In genomic region chrX:155028749-155029360, GRCh38 we compare ENCODE assay signal across 9 cellular contexts. TPM values are rescaled to one million over a fixed set of nuclear protein-coding genes. Genes with fewer than 3 reads are reported as not detected.
DNase-seq lines count a peak whose midpoint lies in the region; ATAC-seq and TF ChIP-seq lines count a peak whose summit lies in the region.
"Had no signal": no experiment of that assay in that cellular context is flagged by ENCODE, and none has a peak within 500 bp of the region (broad histone marks: within the 10 kb centered on the region; RNA-seq: fewer than 3 reads in every experiment).

No MANE protein-coding gene starts in this region.

- peak overlapping the region; percentile 38 for H3K4me3 Mint-ChIP-seq in activated naive CD4-positive, alpha-beta T cell treated with anti-CD3 and anti-CD28 coated beads for 36 hours
- H3K4me3 Mint-ChIP-seq in WTC11 = peak overlapping the region; percentile 10; the same call in 1 of the 2 replicates

- intact Hi-C loops in activated naive CD4-positive, alpha-beta T cell treated with anti-CD3 and anti-CD28 coated beads for 36 hours (cut with micrococcal nuclease) = no loop called here

- no peak overlapping the region for H3K4me3 ChIP-seq in fibroblast of the aortic adventitia (ENCODE audit: low read depth, low read length)

- no peaks in the 10 kb centered on the region for H3K27me3 Mint-ChIP-seq in activated naive CD4-positive, alpha-beta T cell treated with anti-CD3 and anti-CD28 coated beads for 36 hours (ENCODE audit: low read depth)
- H3K27me3 Mint-ChIP-seq in WTC11 (ENCODE audit: low read depth) = no peaks in the 10 kb centered on the region

- no peak for ATAC-seq in WTC11

- POLR2A ChIA-PET in WTC11 (lab: Charles Lee) = no interaction called here

- no peak for DNase-seq in activated naive CD4-positive, alpha-beta T cell treated with anti-CD3 and anti-CD28 coated beads for 36 hours
- no peak for DNase-seq in activated naive CD4-positive, alpha-beta T cell (lab: John Stamatoyannopoulos, UW)
- DNase-seq in WTC11 (ENCODE audit: low spot score) (no peak), fibroblast of the aortic adventitia (ENCODE audit: low read depth) (peak; percentile 51), stromal cell of bone marrow (ENCODE audit: low read depth) (peak; percentile 22), HuH-7 (ENCODE audit: low spot score) (no peak), DMS114 treated with DMSO at 0.1 percent for 48 hours (lab: John Stamatoyannopoulos, UW; ENCODE audit: unreplicated experiment) (no peak), NCI-H2081 treated with DMSO at 0.1 percent for 48 hours (lab: John Stamatoyannopoulos, UW) (no peak)
- DNase-seq: stimulated activated CD4-positive, alpha-beta T cell treated with anti-CD3 and anti-CD28 coated beads, Interleukin-4, amount 100 ng/mL, for 1 hour had no signal

- H3K9me3 Mint-ChIP-seq in activated naive CD4-positive, alpha-beta T cell treated with anti-CD3 and anti-CD28 coated beads for 36 hours = no peaks in the 10 kb centered on the region
- no peaks in the 10 kb centered on the region for H3K9me3 Mint-ChIP-seq in WTC11

- CTCF ChIA-PET in activated naive CD4-positive, alpha-beta T cell treated with anti-CD3 and anti-CD28 coated beads for 36 hours (lab: Charles Lee) = interaction anchor here (1.1 kb wide), 1 partner anchor 28 kb away, joined by 3 read pairs; no protein-coding TSS in a partner anchor
- CTCF ChIA-PET in WTC11 (lab: Charles Lee) = interaction anchor here (0.7 to 1.0 kb wide), 2 partner anchors 20 to 58 kb away, joined by 3 to 4 read pairs; no protein-coding TSS in a partner anchor

- peak overlapping the region; percentile 93 for H3K27ac Mint-ChIP-seq in activated naive CD4-positive, alpha-beta T cell treated with anti-CD3 and anti-CD28 coated beads for 36 hours
- H3K27ac Mint-ChIP-seq in WTC11 = peak overlapping the region; percentile 40; the same call in 1 of the 2 replicates

- TF ChIP-seq CTCF in WTC11 (IDR thresholded peaks at IDR 0.05) (no peak), fibroblast of the aortic adventitia (IDR thresholded peaks at IDR 0.05; ENCODE audit: insufficient read depth, low read length) (no peak)

- peaks cover 25% of the 10 kb centered on the region for H3K4me1 Mint-ChIP-seq in activated naive CD4-positive, alpha-beta T cell treated with anti-CD3 and anti-CD28 coated beads for 36 hours (ENCODE audit: low read depth)
- peaks cover 5% of the 10 kb centered on the region; the same call in 1 of the 2 replicates for H3K4me1 Mint-ChIP-seq in WTC11

- no peaks in the 10 kb centered on the region for H3K36me3 Mint-ChIP-seq in activated naive CD4-positive, alpha-beta T cell treated with anti-CD3 and anti-CD28 coated beads for 36 hours (ENCODE audit: low read depth)
- no peaks in the 10 kb centered on the region for H3K36me3 Mint-ChIP-seq in WTC11

TF ChIP-seq in WTC11, 78 proteins besides CTCF, POLR2A, EP300 and RAD21:
- no peak for TF ChIP-seq NR3C1 (CRISPR knock-in tag; conservative IDR thresholded peaks at IDR 0.05; ENCODE audit: low read depth)
- TF ChIP-seq ATF3 (CRISPR knock-in tag; conservative IDR thresholded peaks at IDR 0.05) = no peak
TF ChIP-seq in WTC11: peak in this region for 0.

RNA-seq across cellular contexts. Expression of gene FUNDC2, which starts 2.2 kb away (rescaled TPM):
- 10 to 100 TPM; 94.3 to 95.5 TPM for total RNA-seq in activated naive CD4-positive, alpha-beta T cell treated with anti-CD3 and anti-CD28 coated beads for 36 hours
- total RNA-seq in WTC11 (2021) (60.7 to 79.5 TPM (median 73.8 TPM) in 3 replicates), fibroblast of the aortic adventitia (ENCODE audit: low replicate concordance) (61.5 and 143 TPM in 2 replicates)

RNA-seq across cellular contexts. Expression of gene F8, which starts 6.3 kb away (rescaled TPM):
- total RNA-seq in activated naive CD4-positive, alpha-beta T cell treated with anti-CD3 and anti-CD28 coated beads for 36 hours = 1 to 10 TPM; 4.1 to 4.6 TPM
- total RNA-seq in WTC11 (2021) (1.6 to 2.6 TPM (median 2.2 TPM) in 3 replicates), fibroblast of the aortic adventitia (ENCODE audit: low replicate concordance) (6.4 and 7.8 TPM in 2 replicates)

RNA-seq across cellular contexts. Expression of gene CMC4, which starts 42.1 kb away (rescaled TPM):
- total RNA-seq in activated naive CD4-positive, alpha-beta T cell treated with anti-CD3 and anti-CD28 coated beads for 36 hours = 1 to 10 TPM; 5.8 to 7.7 TPM
- total RNA-seq in WTC11 (2021) (3.0 to 6.4 TPM (median 5.9 TPM) in 3 replicates), fibroblast of the aortic adventitia (ENCODE audit: low replicate concordance) (15.0 and 15.3 TPM in 2 replicates)

RNA-seq across cellular contexts. Expression of gene MTCP1, which starts 42.1 kb away (rescaled TPM):
- total RNA-seq in activated naive CD4-positive, alpha-beta T cell treated with anti-CD3 and anti-CD28 coated beads for 36 hours = 10 to 100 TPM; 15.0 to 19.3 TPM
- total RNA-seq in WTC11 (2021) = 8.6 to 12.8 TPM (median 10.1 TPM) in 3 replicates
- 1.6 TPM in 2 replicates for total RNA-seq in fibroblast of the aortic adventitia (ENCODE audit: low replicate concordance)

RNA-seq across cellular contexts. Expression of gene BRCC3, which starts 42.5 kb away (rescaled TPM):
- total RNA-seq in activated naive CD4-positive, alpha-beta T cell treated with anti-CD3 and anti-CD28 coated beads for 36 hours = 10 to 100 TPM; 15.4 to 17.9 TPM
- total RNA-seq in WTC11 (2021) (18.5 to 19.6 TPM (median 19.4 TPM) in 3 replicates), fibroblast of the aortic adventitia (ENCODE audit: low replicate concordance) (8.5 and 17.4 TPM in 2 replicates)

Comparison
In these comparisons a context has a peak if more than half of its experiments do, and no peak if none do; other contexts are left out.
1. DNase-seq: peak in fibroblast of the aortic adventitia (single experiment) and stromal cell of bone marrow (single experiment); none in activated naive CD4-positive, alpha-beta T cell treated with anti-CD3 and anti-CD28 coated beads for 36 hours (single experiment), activated naive CD4-positive, alpha-beta T cell (0 of 4), WTC11 (single experiment), HuH-7 (single experiment), DMS114 treated with DMSO at 0.1 percent for 48 hours (single experiment) and NCI-H2081 treated with DMSO at 0.1 percent for 48 hours (single experiment).